9 cellular contexts compared by ENCODE assay signal in genomic region chr12:12985817-12986408, GRCh38. TPM values are rescaled to one million over a fixed set of nuclear protein-coding genes. Genes with fewer than 3 reads are reported as not detected.
A peak's percentile ranks its signal among the peaks of the same experiment; 100 is the strongest.
DNase-seq lines count a peak whose midpoint lies in the region; ATAC-seq and TF ChIP-seq lines count a peak whose summit lies in the region.
"Had no signal": no experiment of that assay in that cellular context is flagged by ENCODE, and none has a peak within 500 bp of the region (broad histone marks: within the 10 kb centered on the region; RNA-seq: fewer than 3 reads in every experiment).

No MANE protein-coding gene starts in this region.

- H3K9me3 Mint-ChIP-seq in natural killer cell, result no peaks in the 10 kb centered on the region
- H3K9me3 Mint-ChIP-seq: T-helper 1 cell treated with Interleukin-12 subunit alpha and Interleukin-12 subunit beta and Interleukin-4 antibody, amounts not matched to agents 30 μg/mL and 1 μg/mL, for 36 hours had no signal

- H3K4me1 ChIP-seq in KMS-11 (ENCODE audit: low read depth, poor library complexity, severe bottlenecking), result no peaks in the 10 kb centered on the region

- TF ChIP-seq CTCF in KMS-11 (conservative IDR thresholded peaks at IDR 0.05; ENCODE audit: low read depth, low read length), result peak; percentile 59
- peak; percentile 74 for TF ChIP-seq CTCF in brain microvascular endothelial cell (IDR thresholded peaks at IDR 0.05; ENCODE audit: low read depth, low read length, missing control alignments)
- peak; percentile 37 for TF ChIP-seq CTCF in natural killer cell (IDR thresholded peaks at IDR 0.05)

- H4K20me1 ChIP-seq in KMS-11 (ENCODE audit: insufficient read depth), result no peaks in the 10 kb centered on the region

- H3K27ac ChIP-seq in KMS-11, result no peak overlapping the region
- no peak overlapping the region for H3K27ac ChIP-seq in brain microvascular endothelial cell

- no peaks in the 10 kb centered on the region for H3K79me2 ChIP-seq in KMS-11 (ENCODE audit: insufficient read depth, low read depth)

- no peak overlapping the region for H3K4me2 ChIP-seq in KMS-11

- no peaks in the 10 kb centered on the region for H3K27me3 ChIP-seq in KMS-11 (ENCODE audit: insufficient read depth, low read depth)
- H3K27me3 ChIP-seq in brain microvascular endothelial cell (replicated peaks), result no peaks in the 10 kb centered on the region

- peak in 2 of 3 donors; percentile 60 to 65 for ATAC-seq in natural killer cell

- H3K36me3 ChIP-seq in KMS-11 (ENCODE audit: insufficient read depth) (no peaks in the 10 kb centered on the region), brain microvascular endothelial cell (replicated peaks) (peaks cover 8% of the 10 kb centered on the region)

- DNase-seq in DMS53 (lab: John Stamatoyannopoulos, UW) (peak; percentile 66), DMS53 treated with DMSO at 0.1 percent for 48 hours (lab: John Stamatoyannopoulos, UW; ENCODE audit: unreplicated experiment) (no peak), brain microvascular endothelial cell (peak; percentile 37), natural killer cell (no peak), 8988T (no peak), DMS153 treated with DMSO at 0.1 percent for 48 hours (lab: John Stamatoyannopoulos, UW; ENCODE audit: unreplicated experiment) (no peak), NCI-H1417 treated with DMSO at 0.1 percent for 48 hours (lab: John Stamatoyannopoulos, UW) (no peak)

- H2AFZ ChIP-seq in KMS-11 (ENCODE audit: low read depth), result no peak overlapping the region

- no peak overlapping the region for H3K9ac ChIP-seq in KMS-11

- H3K27ac Mint-ChIP-seq in natural killer cell, result no peak overlapping the region
- H3K27ac Mint-ChIP-seq: T-helper 1 cell treated with Interleukin-12 subunit alpha and Interleukin-12 subunit beta and Interleukin-4 antibody, amounts not matched to agents 30 μg/mL and 1 μg/mL, for 36 hours had no signal

- in situ Hi-C loops in brain microvascular endothelial cell (cut with HindIII; ENCODE audit: low pct_ligation_motif_present, low sequenced_read_pairs), result loop anchor here (25.0 kb wide), 1 partner anchor 226 kb away; no protein-coding TSS in a partner anchor

- no peaks in the 10 kb centered on the region for H3K27me3 Mint-ChIP-seq in natural killer cell (ENCODE audit: low read depth in 2 of 2)

- H3K4me3 Mint-ChIP-seq in natural killer cell, result no peak overlapping the region
- H3K4me3 Mint-ChIP-seq: T-helper 1 cell treated with Interleukin-12 subunit alpha and Interleukin-12 subunit beta and Interleukin-4 antibody, amounts not matched to agents 30 μg/mL and 1 μg/mL, for 36 hours had no signal

- intact Hi-C loops in natural killer cell (cut with micrococcal nuclease), result no loop called here

- H3K4me3 ChIP-seq in KMS-11 (IDR thresholded peaks at IDR 0.05; ENCODE audit: insufficient read depth, low read depth, low read length) (no peak overlapping the region), brain microvascular endothelial cell (ENCODE audit: low read depth, low read length) (no peak overlapping the region)

- peaks cover 5% of the 10 kb centered on the region for H3K36me3 Mint-ChIP-seq in natural killer cell

- H3K4me1 Mint-ChIP-seq in natural killer cell, result no peaks in the 10 kb centered on the region

RNA-seq across cellular contexts. Expression of gene HEBP1, which starts 14.2 kb away (rescaled TPM):
- 10 to 100 TPM; 10.8 to 13.5 (median 11.9) TPM for total RNA-seq in natural killer cell

RNA-seq across cellular contexts. Expression of gene GPRC5D, which starts 33.9 kb away (rescaled TPM):
- 1 to 10 TPM in 1 of 3 donors, not detected in 2; 5.5 TPM for total RNA-seq in natural killer cell

RNA-seq across cellular contexts. Expression of gene FAM234B, which starts 58.3 kb away (rescaled TPM):
- 1 to 10 TPM; 5.5 to 8.7 (median 6.6) TPM for total RNA-seq in natural killer cell

Comparison
In these comparisons a context has a peak if more than half of its experiments do, and no peak if none do; other contexts are left out.
1. DNase-seq: peak in DMS53 (single experiment) and brain microvascular endothelial cell (single experiment); none in DMS53 treated with DMSO at 0.1 percent for 48 hours (single experiment), natural killer cell (single experiment), 8988T (single experiment), DMS153 treated with DMSO at 0.1 percent for 48 hours (single experiment) and NCI-H1417 treated with DMSO at 0.1 percent for 48 hours (single experiment).
2. Peak in every context shown above with its lines, with median percentiles within 50 percentile points of each other: CTCF ChIP-seq.